16 cellular contexts compared by ENCODE assay signal in genomic region chr15:58926823-58927222, GRCh38. TPM values are rescaled to one million over a fixed set of nuclear protein-coding genes. Genes with fewer than 3 reads are reported as not detected.
DNase-seq lines count a peak whose midpoint lies in the region; ATAC-seq, FAIRE-seq and TF ChIP-seq lines count a peak whose summit lies in the region.
"Had no signal": no experiment of that assay in that cellular context is flagged by ENCODE, and none has a peak within 500 bp of the region (broad histone marks: within the 10 kb centered on the region; RNA-seq: fewer than 3 reads in every experiment).

No MANE protein-coding gene starts in this region.

- H2BK15ac ChIP-seq in IMR-90 (ENCODE audit: low read depth, low read length): no peak overlapping the region

- in situ Hi-C loops in IMR-90 (cut with MboI; ENCODE audit: low sequenced_read_pairs): no loop called here

- no peak overlapping the region for H3K4me3 ChIP-seq in IMR-90 (ENCODE audit: insufficient read depth, low read depth, low read length)
- H3K4me3 ChIP-seq in kidney (ENCODE audit: low read length in 2 of 2): no peak overlapping the region
- H3K4me3 ChIP-seq: BLaER1 treated with 17β-estradiol and CSF1 and Interleukin-3, amounts not matched to agents 10 nM and 100 nM had no signal

- no peak overlapping the region for H2AK9ac ChIP-seq in IMR-90 (replicated peaks; ENCODE audit: low read depth, low read length, poor library complexity)

- H3K56ac ChIP-seq in IMR-90 (ENCODE audit: extremely low read depth, insufficient read depth, low read length): no peak overlapping the region

- no CpG with 5 or more reads among the region's 5 CpGs for WGBS in IMR-90 (ENCODE audit: extremely low coverage in 2 of 2, insufficient read length in 1 of 2), 2 experiments

- no peak overlapping the region for H3K4me3 Mint-ChIP-seq in activated T-cell treated with anti-CD3 and anti-CD28 coated beads, Interleukin-2, amount 50 U/mL, for 24 hours
- no peak overlapping the region for H3K4me3 Mint-ChIP-seq in chondrocyte (ENCODE audit: unreplicated experiment)
- H3K4me3 Mint-ChIP-seq in activated CD4-positive, alpha-beta memory T cell treated with anti-CD3 and anti-CD28 coated beads, Interleukin-2, amount 10 ng/mL, durations not matched to agents 7 days and 5 days: no peak overlapping the region
- H3K4me3 Mint-ChIP-seq: CD4-positive, CD25-positive, alpha-beta regulatory T cell had no signal

- no peak overlapping the region for H4K8ac ChIP-seq in IMR-90 (ENCODE audit: low read depth in 2 of 2, low read length in 2 of 2)

- no peak overlapping the region for H3K4ac ChIP-seq in IMR-90 (ENCODE audit: low read depth, low read length)

- no peak overlapping the region for H3K18ac ChIP-seq in IMR-90 (ENCODE audit: low read depth, low read length)

- H3K79me1 ChIP-seq in IMR-90 (ENCODE audit: low read depth in 1 of 2, low read length in 2 of 2): peaks cover 19 to 50% of the 10 kb centered on the region in 2 experiments

- CTCF ChIA-PET in IMR-90 (lab: Yijun Ruan, JAX): no interaction called here
- CTCF ChIA-PET in activated CD4-positive, alpha-beta memory T cell treated with anti-CD3 and anti-CD28 coated beads, Interleukin-2, amount 10 ng/mL, durations not matched to agents 7 days and 5 days (lab: Charles Lee): interaction anchor here (0.7 to 1.4 kb wide), 2 partner anchors 30 to 602 kb away, joined by 3 to 5 read pairs; no protein-coding TSS in a partner anchor

- dilution Hi-C loops in IMR-90 (cut with HindIII; ENCODE audit: low sequenced_read_pairs, unreplicated experiment): no loop called here

- no peak overlapping the region for H2BK5ac ChIP-seq in IMR-90 (ENCODE audit: low read depth, low read length, poor library complexity, severe bottlenecking)

- H4K91ac ChIP-seq in IMR-90 (ENCODE audit: insufficient read depth, low read depth, low read length): no peak overlapping the region

- ATAC-seq in IMR-90 (ENCODE audit: low read depth): no peak
- ATAC-seq: HepG2 had no signal

- intact Hi-C loops in IMR-90 (cut with micrococcal nuclease) (no loop called here), kidney (cut with DNase I) (no loop called here)

- H2AK5ac ChIP-seq in IMR-90 (ENCODE audit: low read depth, low read length): no peak overlapping the region

- FAIRE-seq in kidney (lab: Jason Lieb, UNC): no peak
- FAIRE-seq: GM19239, HepG2 had no signal

- no peaks in the 10 kb centered on the region for H3K9me3 Mint-ChIP-seq in activated T-cell treated with anti-CD3 and anti-CD28 coated beads, Interleukin-2, amount 50 U/mL, for 24 hours
- H3K9me3 Mint-ChIP-seq in chondrocyte (ENCODE audit: low read depth): no peaks in the 10 kb centered on the region
- no peaks in the 10 kb centered on the region for H3K9me3 Mint-ChIP-seq in activated CD4-positive, alpha-beta memory T cell treated with anti-CD3 and anti-CD28 coated beads, Interleukin-2, amount 10 ng/mL, durations not matched to agents 7 days and 5 days
- H3K9me3 Mint-ChIP-seq: CD4-positive, CD25-positive, alpha-beta regulatory T cell had no signal

- no peaks in the 10 kb centered on the region for H3K27me3 ChIP-seq in IMR-90 (ENCODE audit: control insufficient read depth, insufficient read depth, low read length)
- H3K27me3 ChIP-seq: BLaER1 treated with 17β-estradiol and CSF1 and Interleukin-3, amounts not matched to agents 10 nM and 100 nM had no signal

- H4K20me1 ChIP-seq in IMR-90 (ENCODE audit: insufficient read depth, low read length): peaks cover 34% of the 10 kb centered on the region

- TF ChIP-seq CTCF in IMR-90 (conservative IDR thresholded peaks at IDR 0.05; ENCODE audit: low read depth, low read length) (no peak), chondrocyte (IDR thresholded peaks at IDR 0.05) (no peak), kidney (IDR thresholded peaks at IDR 0.05; ENCODE audit: borderline replicate concordance, extremely low read depth, insufficient read depth) (no peak)

- TF ChIP-seq RAD21 in IMR-90 (IDR thresholded peaks at IDR 0.05; ENCODE audit: low read length): no peak

- H3K36me3 Mint-ChIP-seq in activated T-cell treated with anti-CD3 and anti-CD28 coated beads, Interleukin-2, amount 50 U/mL, for 24 hours (ENCODE audit: low read depth): peaks cover 81% of the 10 kb centered on the region
- H3K36me3 Mint-ChIP-seq in chondrocyte (ENCODE audit: low read depth): peaks cover 6% of the 10 kb centered on the region
- peaks cover 37% of the 10 kb centered on the region for H3K36me3 Mint-ChIP-seq in activated CD4-positive, alpha-beta memory T cell treated with anti-CD3 and anti-CD28 coated beads, Interleukin-2, amount 10 ng/mL, durations not matched to agents 7 days and 5 days (ENCODE audit: low read depth)

- no peak overlapping the region for H2BK20ac ChIP-seq in IMR-90 (ENCODE audit: low read depth, low read length)

- TF ChIP-seq POLR2A in IMR-90 (IDR thresholded peaks at IDR 0.05; ENCODE audit: low read depth, low read length): no peak

- peak overlapping the region; percentile 67 for H3K27ac Mint-ChIP-seq in activated T-cell treated with anti-CD3 and anti-CD28 coated beads, Interleukin-2, amount 50 U/mL, for 24 hours
- peak overlapping the region; percentile 12 for H3K27ac Mint-ChIP-seq in chondrocyte (ENCODE audit: unreplicated experiment)
- H3K27ac Mint-ChIP-seq in activated CD4-positive, alpha-beta memory T cell treated with anti-CD3 and anti-CD28 coated beads, Interleukin-2, amount 10 ng/mL, durations not matched to agents 7 days and 5 days: no peak overlapping the region

- H3K4me1 ChIP-seq in IMR-90 (ENCODE audit: control insufficient read depth, insufficient read depth, low read length) (peaks cover 7% of the 10 kb centered on the region), kidney (ENCODE audit: control insufficient read depth in 1 of 2, insufficient read depth in 1 of 2, low read depth in 1 of 2, low read length in 2 of 2) (peaks cover 5 to 8% of the 10 kb centered on the region in 2 donors)

- H3K27ac ChIP-seq in IMR-90 (ENCODE audit: insufficient read depth, low read length) (no peak overlapping the region), kidney (ENCODE audit: low read depth in 2 of 2, low read length in 2 of 2) (no peak overlapping the region)
- H3K27ac ChIP-seq: BLaER1 treated with 17β-estradiol and CSF1 and Interleukin-3, amounts not matched to agents 10 nM and 100 nM had no signal

- H3K27me3 Mint-ChIP-seq in activated T-cell treated with anti-CD3 and anti-CD28 coated beads, Interleukin-2, amount 50 U/mL, for 24 hours: no peaks in the 10 kb centered on the region
- no peaks in the 10 kb centered on the region for H3K27me3 Mint-ChIP-seq in chondrocyte (ENCODE audit: low read depth)
- no peaks in the 10 kb centered on the region for H3K27me3 Mint-ChIP-seq in activated CD4-positive, alpha-beta memory T cell treated with anti-CD3 and anti-CD28 coated beads, Interleukin-2, amount 10 ng/mL, durations not matched to agents 7 days and 5 days
- H3K27me3 Mint-ChIP-seq: CD4-positive, CD25-positive, alpha-beta regulatory T cell had no signal

- DNase-seq in activated T-cell treated with anti-CD3 and anti-CD28 coated beads, Interleukin-2, amount 50 U/mL, for 24 hours: no peak
- no peak for DNase-seq in activated T-cell treated with anti-CD3 and anti-CD28 coated beads, Interleukin-2, amount 50 U/mL, for 48 hours
- DNase-seq in IMR-90 (no peak), chondrocyte (ENCODE audit: low spot score) (no peak), kidney (no peak), SKM-1 treated with dmso at 0.1 percent for 144 hours (lab: John Stamatoyannopoulos, UW; ENCODE audit: unreplicated experiment) (no peak)
- no peak for DNase-seq in activated CD4-positive, alpha-beta memory T cell treated with anti-CD3 and anti-CD28 coated beads, Interleukin-2, amount 10 ng/mL, durations not matched to agents 7 days and 5 days
- DNase-seq: ACHN; CD4-positive, CD25-positive, alpha-beta regulatory T cell; DMS53; GF-D8; H7; KBM-7 had no signal

- no peak overlapping the region; the same call in 1 of the 2 replicates for H3K23ac ChIP-seq in IMR-90 (ENCODE audit: low read depth, low read length)

- H3K14ac ChIP-seq in IMR-90 (replicated peaks; ENCODE audit: low read depth, low read length): no peak overlapping the region

- H4K5ac ChIP-seq in IMR-90 (ENCODE audit: low read depth, low read length): no peak overlapping the region

- peaks cover 41% of the 10 kb centered on the region for H3K4me1 Mint-ChIP-seq in activated T-cell treated with anti-CD3 and anti-CD28 coated beads, Interleukin-2, amount 50 U/mL, for 24 hours (ENCODE audit: low read depth)
- peaks cover 36% of the 10 kb centered on the region for H3K4me1 Mint-ChIP-seq in chondrocyte (ENCODE audit: low read depth)
- H3K4me1 Mint-ChIP-seq in activated CD4-positive, alpha-beta memory T cell treated with anti-CD3 and anti-CD28 coated beads, Interleukin-2, amount 10 ng/mL, durations not matched to agents 7 days and 5 days: peaks cover 34% of the 10 kb centered on the region

- H3K36me3 ChIP-seq in IMR-90 (ENCODE audit: control insufficient read depth, insufficient read depth, low read length) (peaks cover 16% of the 10 kb centered on the region), kidney (ENCODE audit: control insufficient read depth in 1 of 2, insufficient read depth in 2 of 2, low read length in 2 of 2) (peaks cover 2 to 5% of the 10 kb centered on the region in 2 donors)

- H3K9me1 ChIP-seq in IMR-90 (ENCODE audit: insufficient read depth, low read length): peaks cover 3% of the 10 kb centered on the region

- H3K9ac ChIP-seq in IMR-90 (ENCODE audit: low read depth, low read length) (no peak overlapping the region), kidney (ENCODE audit: low read length in 2 of 2) (no peak overlapping the region)

- no peak overlapping the region for H3K4me2 ChIP-seq in IMR-90 (ENCODE audit: low read depth, low read length)

- no TSS peak for BruUV-seq in IMR-90 (replicated peaks; lab: Mats Ljungman, UMichigan)

- POLR2A ChIA-PET in IMR-90 (lab: Charles Lee; ENCODE audit: unreplicated experiment): no interaction called here
- POLR2A ChIA-PET in activated CD4-positive, alpha-beta memory T cell treated with anti-CD3 and anti-CD28 coated beads, Interleukin-2, amount 10 ng/mL, durations not matched to agents 7 days and 5 days (lab: Charles Lee): no interaction called here

- no peak overlapping the region for H2BK120ac ChIP-seq in IMR-90 (ENCODE audit: low read depth, low read length)

- H2AFZ ChIP-seq in IMR-90 (replicated peaks; ENCODE audit: low read length, poor library complexity): no peak overlapping the region

- no peaks in the 10 kb centered on the region for H3K9me3 ChIP-seq in IMR-90 (ENCODE audit: control insufficient read depth, insufficient read depth, low read length)
- no peaks in the 10 kb centered on the region for H3K9me3 ChIP-seq in kidney (ENCODE audit: control insufficient read depth in 1 of 2, low read length in 2 of 2)
- H3K9me3 ChIP-seq: BLaER1 treated with 17β-estradiol and CSF1 and Interleukin-3, amounts not matched to agents 10 nM and 100 nM had no signal

RNA-seq across cellular contexts. Expression of gene SLTM, which starts 6.7 kb away (rescaled TPM):
- total RNA-seq in IMR-90 (2012; rRNA removed) (36.0 and 66.7 TPM in 2 replicates), chondrocyte (53.9 to 71.7 TPM (median 70.4 TPM) in 3 replicates), kidney (93.5 TPM)
- polyA plus RNA-seq in IMR-90 (2012; rRNA removed) (47.2 and 57.6 TPM in 2 replicates), kidney (ENCODE audit: insufficient read depth, low read depth, low replicate concordance) (30.5 TPM)
- 8.8 and 10.4 TPM in 2 replicates for polyA plus RNA-seq in IMR-90 (2012; cell fraction: cytosol; rRNA removed)
- polyA plus RNA-seq in IMR-90 (2012; cell fraction: nucleus; rRNA removed; ENCODE audit: low replicate concordance): 43.5 and 185 TPM in 2 replicates
- 100 to 1,000 TPM; 108 to 117 TPM for total RNA-seq in activated CD4-positive, alpha-beta memory T cell treated with anti-CD3 and anti-CD28 coated beads, Interleukin-2, amount 10 ng/mL, durations not matched to agents 7 days and 5 days
